ENCODE assay signal across 1 cellular context in the genomic region with DNA sequence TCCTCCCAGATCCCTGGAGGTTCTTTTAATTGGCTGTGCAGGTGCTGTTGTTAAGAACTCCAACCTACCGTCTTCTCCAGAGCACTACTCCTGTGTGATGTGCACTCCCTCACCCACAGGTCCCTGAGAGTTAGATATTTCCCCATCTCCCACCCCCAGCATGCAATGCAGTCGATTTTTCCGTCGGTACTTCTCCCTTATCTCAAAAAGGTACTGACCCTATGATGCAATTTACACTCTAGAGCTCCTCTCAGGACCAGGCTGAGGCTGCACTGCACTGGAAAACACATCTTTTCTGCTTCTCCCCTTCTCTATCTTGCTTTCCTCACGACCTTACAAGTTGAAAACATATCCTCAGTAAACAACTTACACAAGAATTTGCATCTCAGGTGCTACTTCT.
TF ChIP-seq lines count a peak whose summit lies in the region.

No MANE protein-coding gene starts in this region.

TF ChIP-seq in IMR-90, 13 proteins besides CTCF, POLR2A, EP300 and RAD21:
- 0 out of 2 replicates have a peak, but pooled peaks have one; percentile 11 for TF ChIP-seq CEBPB (IDR thresholded peaks at IDR 0.05; ENCODE audit: low read depth, low read length)
- no peak for TF ChIP-seq SMC3 (IDR thresholded peaks at IDR 0.05; ENCODE audit: low read depth, low read length)
- no peak for TF ChIP-seq NFE2L2 (IDR thresholded peaks at IDR 0.05; ENCODE audit: low read depth, low read length)
- no peak for TF ChIP-seq ELK1 (IDR thresholded peaks at IDR 0.05; ENCODE audit: borderline replicate concordance, low read depth, low read length)
- TF ChIP-seq RCOR1 (IDR thresholded peaks at IDR 0.05; ENCODE audit: insufficient replicate concordance, low read length) = no peak
